ENCODE assay signal across 8 cellular contexts in the genomic region with DNA sequence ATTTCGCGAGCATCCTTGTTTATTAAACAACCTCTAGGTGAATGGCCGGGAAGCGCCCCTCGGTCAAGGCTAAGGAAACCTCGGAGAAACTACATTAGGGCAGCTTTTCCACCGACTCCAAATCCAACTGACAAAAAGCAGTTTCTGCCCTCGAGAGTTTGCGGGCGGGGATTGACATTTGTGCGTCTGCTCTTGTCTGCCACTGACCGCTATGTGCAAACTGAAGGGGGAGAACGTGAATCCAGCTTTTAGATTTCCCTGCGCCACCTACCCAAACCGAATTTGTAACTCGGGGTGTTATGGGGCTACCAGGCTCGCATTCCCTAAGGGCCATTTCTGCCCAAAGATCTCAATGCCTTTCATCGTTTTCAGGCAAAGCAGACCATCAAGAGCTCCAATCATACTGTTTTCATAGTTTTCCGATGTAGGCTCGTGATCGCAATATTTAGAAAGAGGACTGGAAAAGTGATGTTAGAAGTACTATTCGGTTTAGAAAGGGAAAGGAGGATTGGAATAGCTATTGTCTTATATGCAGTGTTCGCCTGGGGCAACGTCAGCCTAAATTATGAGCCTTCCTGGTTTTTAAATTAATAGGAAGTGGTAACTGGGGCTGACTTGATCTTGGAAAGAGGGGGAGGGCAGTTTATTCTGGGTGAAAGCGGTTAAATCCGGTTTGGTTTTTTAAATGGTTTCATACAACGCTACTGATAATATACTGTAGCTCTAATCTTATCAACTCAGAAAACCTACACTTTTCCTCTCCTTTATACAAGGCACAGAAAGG. TPM values are rescaled to one million over a fixed set of nuclear protein-coding genes. Genes with fewer than 3 reads are reported as not detected.
DNase-seq lines count a peak whose midpoint lies in the region; ATAC-seq and TF ChIP-seq lines count a peak whose summit lies in the region.

No MANE protein-coding gene starts in this region.

- no peaks in the 10 kb centered on the region for H3K9me3 ChIP-seq in CD4-positive, alpha-beta memory T cell (ENCODE audit: control insufficient read depth in 1 of 2, low read length in 2 of 2)
- H3K9me3 ChIP-seq in T-helper 17 cell (ENCODE audit: control insufficient read depth, low read length, poor library complexity, severe bottlenecking) = no peaks in the 10 kb centered on the region

- peaks cover 0 to 4% (median 0%) of the 10 kb centered on the region in 8 donors for H3K9me3 Mint-ChIP-seq in CD4-positive, alpha-beta memory T cell
- H3K9me3 Mint-ChIP-seq in osteocyte (ENCODE audit: unreplicated experiment) = no peaks in the 10 kb centered on the region

- H3K4me1 Mint-ChIP-seq in CD4-positive, alpha-beta memory T cell = peaks cover 14 to 25% (median 19%) of the 10 kb centered on the region in 4 donors
- H3K4me1 Mint-ChIP-seq in T-helper 17 cell (peaks cover 12% of the 10 kb centered on the region), osteocyte (ENCODE audit: unreplicated experiment) (peaks cover 23% of the 10 kb centered on the region)

- H3K27ac ChIP-seq in CD4-positive, alpha-beta memory T cell (ENCODE audit: low read depth, low read length) = no peak overlapping the region

- H3K4me1 ChIP-seq in CD4-positive, alpha-beta memory T cell (ENCODE audit: insufficient read depth, low read length) = peaks cover 24% of the 10 kb centered on the region

- no peaks in the 10 kb centered on the region for H3K36me3 ChIP-seq in CD4-positive, alpha-beta memory T cell (ENCODE audit: insufficient read depth, low read length)

- TF ChIP-seq CTCF in fibroblast of villous mesenchyme (IDR thresholded peaks at IDR 0.05; ENCODE audit: insufficient read depth, low read depth, low read length) (no peak), osteocyte (IDR thresholded peaks at IDR 0.05) (no peak)

- POLR2A ChIA-PET in CD4-positive, alpha-beta memory T cell (lab: Charles Lee; ENCODE audit: partially characterized antibody) = no interaction called here

- DNase-seq in CD4-positive, alpha-beta memory T cell = no peak
- DNase-seq in T-helper 17 cell (no peak), fibroblast of villous mesenchyme (ENCODE audit: low read depth) (peak; percentile 34), osteocyte (ENCODE audit: extremely low spot score, unreplicated experiment) (no peak), cerebellar nuclear complex (lab: John Stamatoyannopoulos, UW) (no peak)

- H3K27ac Mint-ChIP-seq in CD4-positive, alpha-beta memory T cell = no peak overlapping the region
- no peak overlapping the region for H3K27ac Mint-ChIP-seq in T-helper 17 cell
- H3K27ac Mint-ChIP-seq in osteocyte (ENCODE audit: unreplicated experiment) = peak overlapping the region; percentile 27

- H3K4me3 Mint-ChIP-seq in CD4-positive, alpha-beta memory T cell = peak overlapping the region; percentile 18 to 91 (median 80)
- peak overlapping the region; percentile 91 for H3K4me3 Mint-ChIP-seq in T-helper 17 cell
- H3K4me3 Mint-ChIP-seq in osteocyte (ENCODE audit: unreplicated experiment) = peak overlapping the region; percentile 17

- H3K4me3 ChIP-seq in CD4-positive, alpha-beta memory T cell (ENCODE audit: low read length in 2 of 2) = peak overlapping the region in 1 of 2 donors; percentile 30
- H3K4me3 ChIP-seq in fibroblast of villous mesenchyme (ENCODE audit: low read depth, low read length) = peak overlapping the region; percentile 57

- CTCF ChIA-PET in CD4-positive, alpha-beta memory T cell (lab: Charles Lee; ENCODE audit: partially characterized antibody) = no interaction called here

- peaks cover 16 to 25% of the 10 kb centered on the region in 2 donors for H3K27me3 Mint-ChIP-seq in CD4-positive, alpha-beta memory T cell
- H3K27me3 Mint-ChIP-seq in T-helper 17 cell (peaks cover 25% of the 10 kb centered on the region), osteocyte (ENCODE audit: unreplicated experiment) (no peaks in the 10 kb centered on the region)

- H3K36me3 Mint-ChIP-seq in CD4-positive, alpha-beta memory T cell = no peaks in the 10 kb centered on the region
- H3K36me3 Mint-ChIP-seq in T-helper 17 cell (ENCODE audit: low read depth) (no peaks in the 10 kb centered on the region), osteocyte (ENCODE audit: unreplicated experiment) (peaks cover 17% of the 10 kb centered on the region)

- peaks cover 5% of the 10 kb centered on the region for H3K27me3 ChIP-seq in CD4-positive, alpha-beta memory T cell (ENCODE audit: insufficient read depth, low read length)

- ATAC-seq in T-helper 17 cell (no peak), HG02840 (IDR thresholded peaks at IDR 0.05; ENCODE audit: low FRiP score, unreplicated experiment) (no peak), GM21576 (IDR thresholded peaks at IDR 0.05; ENCODE audit: unreplicated experiment) (no peak), HG03457 (IDR thresholded peaks at IDR 0.05; ENCODE audit: unreplicated experiment) (no peak)

- intact Hi-C loops in CD4-positive, alpha-beta memory T cell (cut with micrococcal nuclease) = no loop called here

RNA-seq across cellular contexts. Expression of gene BCAT1, which starts 45.4 kb away (rescaled TPM):
- total RNA-seq in CD4-positive, alpha-beta memory T cell = 1 to 10 TPM; 1.3 to 2.5 TPM
- polyA plus RNA-seq in CD4-positive, alpha-beta memory T cell = 1 to 10 TPM in 1 of 2 donors, under 1 TPM in 1; 0.03 to 1.9 TPM
- total RNA-seq in T-helper 17 cell (1 to 10 TPM; 1.1 to 1.6 TPM), fibroblast of villous mesenchyme (199 and 229 TPM in 2 replicates), osteocyte (155 and 167 TPM in 2 replicates)

Comparison
In these comparisons a context has a peak if more than half of its experiments do, and no peak if none do; other contexts are left out.
1. H3K4me3 Mint-ChIP-seq: peak in every context shown above with its lines; median percentile 91 in T-helper 17 cell; 80 in CD4-positive, alpha-beta memory T cell; 17 in osteocyte.
2. RNA of gene BCAT1, which starts 45.4 kb away (total RNA-seq): 199 to 229 TPM in fibroblast of villous mesenchyme and 155 to 167 TPM in osteocyte; 1.3 to 2.5 TPM in CD4-positive, alpha-beta memory T cell and 1.1 to 1.6 TPM in T-helper 17 cell; every median in the first group is over 10 times any median in the second.